In genomic region chr1:4346141-4346540, GRCh38 we compare ENCODE assay signal across 19 cellular contexts.
DNase-seq lines count a peak whose midpoint lies in the region; TF ChIP-seq lines count a peak whose summit lies in the region.
"Had no signal": no experiment of that assay in that cellular context is flagged by ENCODE, and none has a peak within 500 bp of the region (broad histone marks: within the 10 kb centered on the region; RNA-seq: fewer than 3 reads in every experiment).

No MANE protein-coding gene starts in this region.

- peak overlapping the region in 8 of 11 experiments; percentile 20 to 78 (median 60); a peak in 11 of 22 replicates for H3K27ac ChIP-seq in BLaER1 treated with 17β-estradiol and CSF1 and Interleukin-3, amounts not matched to agents 10 nM and 100 nM
- H3K27ac ChIP-seq in neuronal stem cell (replicated peaks; ENCODE audit: low read length) (no peak overlapping the region), thyroid gland (no peak overlapping the region), caudate nucleus (ENCODE audit: low read depth, low read length) (no peak overlapping the region)
- H3K27ac ChIP-seq: C4-2B, HL-60 had no signal

- H2BK5ac ChIP-seq in neuronal stem cell (ENCODE audit: low read length) = no peak overlapping the region

- H3K4me1 ChIP-seq in BLaER1 treated with 17β-estradiol and CSF1 and Interleukin-3, amounts not matched to agents 10 nM and 100 nM = peaks cover 30 to 47% (median 38%) of the 10 kb centered on the region in 10 experiments
- H3K4me1 ChIP-seq in neuronal stem cell (ENCODE audit: control insufficient read depth in 2 of 2, insufficient read depth in 1 of 2, low read depth in 1 of 2, low read length in 2 of 2) (peaks cover 0 to 8% of the 10 kb centered on the region in 2 donors), thyroid gland (no peaks in the 10 kb centered on the region)
- H3K4me1 ChIP-seq: Caco-2 had no signal

- H3K79me1 ChIP-seq in neuronal stem cell (ENCODE audit: low read depth, low read length) = no peaks in the 10 kb centered on the region

- no peak overlapping the region for H3K4ac ChIP-seq in neuronal stem cell (ENCODE audit: low read length)

- H3K4me2 ChIP-seq in BLaER1 treated with 17β-estradiol and CSF1 and Interleukin-3, amounts not matched to agents 10 nM and 100 nM = peak overlapping the region; percentile 66 to 93 (median 85)
- no peak overlapping the region for H3K4me2 ChIP-seq in neuronal stem cell (ENCODE audit: insufficient read depth, low read length, poor library complexity, severe bottlenecking)

- 0 out of 22 replicates have a peak, but pooled peaks cover 0 to 11% (median 0%) of the 10 kb centered on the region in 11 experiments for H4K20me1 ChIP-seq in BLaER1 treated with 17β-estradiol and CSF1 and Interleukin-3, amounts not matched to agents 10 nM and 100 nM

- no peak overlapping the region for H2AK5ac ChIP-seq in neuronal stem cell (ENCODE audit: low read depth, low read length)

- peak overlapping the region in 2 of 11 experiments; percentile 26 to 32; a peak in 4 of 22 replicates for H3K9ac ChIP-seq in BLaER1 treated with 17β-estradiol and CSF1 and Interleukin-3, amounts not matched to agents 10 nM and 100 nM
- H3K9ac ChIP-seq in neuronal stem cell (ENCODE audit: low read depth, low read length, poor library complexity) = no peak overlapping the region

- peak overlapping the region; percentile 57 for H3K18ac ChIP-seq in neuronal stem cell (ENCODE audit: low read length)

- H2AFZ ChIP-seq in neuronal stem cell (ENCODE audit: low read length) = no peak overlapping the region

- H2BK120ac ChIP-seq in neuronal stem cell (ENCODE audit: low read depth, low read length) = no peak overlapping the region

- intact Hi-C loops in thyroid gland (cut with DNase I) = no loop called here

- H3K27me3 ChIP-seq in BLaER1 treated with 17β-estradiol and CSF1 and Interleukin-3, amounts not matched to agents 10 nM and 100 nM = no peaks in the 10 kb centered on the region
- H3K27me3 ChIP-seq in neuronal stem cell (ENCODE audit: control insufficient read depth in 3 of 3, insufficient read depth in 3 of 3, low read depth in 1 of 3, low read length in 3 of 3) (no peaks in the 10 kb centered on the region), thyroid gland (no peaks in the 10 kb centered on the region)

- H4K91ac ChIP-seq in neuronal stem cell (ENCODE audit: low read depth, low read length, poor library complexity) = no peak overlapping the region

- H3K4me3 ChIP-seq in BLaER1 treated with 17β-estradiol and CSF1 and Interleukin-3, amounts not matched to agents 10 nM and 100 nM = 0 out of 20 replicates have a peak overlapping the region, but pooled peaks of 1 of the 10 experiments have one; percentile 25
- no peak overlapping the region for H3K4me3 ChIP-seq in epithelial cell of proximal tubule (ENCODE audit: low read depth, low read length)
- H3K4me3 ChIP-seq in neuronal stem cell (ENCODE audit: low read length in 2 of 2) = no peak overlapping the region
- no peak overlapping the region for H3K4me3 ChIP-seq in thyroid gland (replicated peaks in 1 of 3)

- WGBS in neuronal stem cell (ENCODE audit: extremely low coverage in 2 of 2, insufficient read length in 2 of 2, insufficient replicate concordance in 1 of 2), 2 donors = no CpG with 5 or more reads among the region's 4 CpGs
- 52 to 53% methylated on average over 4 of the region's 4 CpGs for WGBS in thyroid gland, 2 donors

- peak overlapping the region; percentile 45 for H3K23ac ChIP-seq in neuronal stem cell (ENCODE audit: low read depth, low read length, poor library complexity)

- H2BK12ac ChIP-seq in neuronal stem cell (ENCODE audit: low read length) = no peak overlapping the region

- TF ChIP-seq POLR2A in thyroid gland (IDR thresholded peaks at IDR 0.05) = no peak

- no peak overlapping the region for H4K8ac ChIP-seq in neuronal stem cell (ENCODE audit: low read depth, low read length)

- H3K9me3 ChIP-seq in BLaER1 treated with 17β-estradiol and CSF1 and Interleukin-3, amounts not matched to agents 10 nM and 100 nM (replicated peaks in 1 of 11) = no peaks in the 10 kb centered on the region
- H3K9me3 ChIP-seq in neuronal stem cell (replicated peaks in 1 of 2; ENCODE audit: control insufficient read depth in 2 of 2, insufficient read depth in 1 of 2, low read depth in 1 of 2, low read length in 2 of 2) (peaks cover 0 to 8% of the 10 kb centered on the region in 2 donors), thyroid gland (no peaks in the 10 kb centered on the region)
- H3K9me3 ChIP-seq: Caco-2 had no signal

- H3K14ac ChIP-seq in neuronal stem cell (ENCODE audit: low read length) = no peak overlapping the region

- H2BK15ac ChIP-seq in neuronal stem cell (ENCODE audit: low read length) = peak overlapping the region; percentile 25

- DNase-seq in MV-4-11 (lab: John Stamatoyannopoulos, UW) (peak; percentile 20), epithelial cell of proximal tubule (ENCODE audit: low read depth) (peak; percentile 12), neuronal stem cell (ENCODE audit: low spot score) (no peak), cerebellum (ENCODE audit: low spot score) (no peak), DMS153 (lab: John Stamatoyannopoulos, UW) (no peak), thyroid gland (no peak), caudate nucleus (lab: John Stamatoyannopoulos, UW) (no peak)
- DNase-seq: 8988T; Caco-2; CD4-positive, alpha-beta T cell; DMS79 treated with DMSO at 0.1 percent for 48 hours; GF-D8; GOT3; H7; HFFc6; IMR-90 had no signal

- H3K36me3 ChIP-seq in BLaER1 treated with 17β-estradiol and CSF1 and Interleukin-3, amounts not matched to agents 10 nM and 100 nM = no peaks in the 10 kb centered on the region
- H3K36me3 ChIP-seq in neuronal stem cell (replicated peaks in 1 of 2; ENCODE audit: control insufficient read depth in 2 of 2, insufficient read depth in 2 of 2, low read length in 2 of 2) = no peaks in the 10 kb centered on the region
- no peaks in the 10 kb centered on the region for H3K36me3 ChIP-seq in thyroid gland

- no peak for TF ChIP-seq CTCF in epithelial cell of proximal tubule (conservative IDR thresholded peaks at IDR 0.05; ENCODE audit: low read depth, low read length)
- TF ChIP-seq CTCF in thyroid gland (IDR thresholded peaks at IDR 0.05) = no peak

Comparison
In these comparisons a context has a peak if more than half of its experiments do, and no peak if none do; other contexts are left out.
1. H3K27ac ChIP-seq: peak in BLaER1 treated with 17β-estradiol and CSF1 and Interleukin-3, amounts not matched to agents 10 nM and 100 nM (8 of 11); none in neuronal stem cell (single experiment), thyroid gland (0 of 3) and caudate nucleus (single experiment).
2. DNase-seq: peak in MV-4-11 (single experiment) and epithelial cell of proximal tubule (single experiment); none in neuronal stem cell (single experiment), cerebellum (single experiment), DMS153 (single experiment), thyroid gland (0 of 2) and caudate nucleus (0 of 61).